ENCODE assay signal across 8 cellular contexts in the genomic region with DNA sequence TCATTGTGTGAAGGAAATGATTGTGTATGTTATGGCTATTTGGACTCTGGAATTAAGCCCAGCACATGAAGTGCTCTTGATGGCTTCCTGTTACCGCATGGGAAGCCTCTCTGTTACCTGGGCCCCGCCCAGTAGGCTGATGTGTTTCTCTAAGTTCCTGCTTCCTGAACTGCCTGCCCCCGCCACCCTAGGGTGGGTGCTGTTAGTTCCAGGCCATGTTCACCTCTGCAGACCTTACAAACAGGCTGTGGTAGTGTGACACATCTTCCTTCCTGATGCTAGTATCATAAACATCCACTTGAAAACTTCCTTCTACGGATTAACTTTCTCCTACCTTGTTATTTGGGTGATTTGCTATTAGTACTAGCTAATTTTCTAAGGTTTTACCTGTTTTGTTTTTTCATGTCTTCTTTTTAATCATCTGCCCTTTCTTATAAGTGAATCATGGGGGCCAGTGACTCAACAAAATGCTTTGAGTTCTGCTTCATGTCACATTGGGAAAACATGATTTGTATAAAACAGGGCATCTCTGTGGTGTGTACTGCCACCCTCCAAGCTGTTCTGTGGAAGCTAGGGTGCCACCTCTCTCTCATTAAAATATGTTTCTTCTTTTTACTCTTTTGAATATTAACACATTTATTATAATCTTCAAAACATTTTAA. TPM values are rescaled to one million over a fixed set of nuclear protein-coding genes. Genes with fewer than 3 reads are reported as not detected.
A peak's percentile ranks its signal among the peaks of the same experiment; 100 is the strongest.
DNase-seq lines count a peak whose midpoint lies in the region; ATAC-seq and TF ChIP-seq lines count a peak whose summit lies in the region.

No MANE protein-coding gene starts in this region.

- TF ChIP-seq CTCF in prostate gland (IDR thresholded peaks at IDR 0.05) = peak in 1 of 4 experiments; percentile 6

- no peak overlapping the region for H3K4me3 ChIP-seq in prostate gland

- H3K36me3 ChIP-seq in prostate gland = no peaks in the 10 kb centered on the region

- H3K27me3 ChIP-seq in prostate gland (replicated peaks; ENCODE audit: insufficient read depth) = no peaks in the 10 kb centered on the region

- peak; percentile 57 to 63 for ATAC-seq in activated CD4-positive, CD25-positive, alpha-beta regulatory T cell treated with anti-CD3 and anti-CD28 coated beads, Interleukin-2, amount 50 U/mL, for 24 hours
- ATAC-seq in HG03439 (IDR thresholded peaks at IDR 0.05; ENCODE audit: unreplicated experiment) = no peak
- no peak for ATAC-seq in GM21528 (IDR thresholded peaks at IDR 0.05; ENCODE audit: low FRiP score, unreplicated experiment)

- peak overlapping the region; percentile 82 for H3K27ac ChIP-seq in epithelial cell of prostate
- H3K27ac ChIP-seq in prostate gland = peak overlapping the region; percentile 40 to 53

- DNase-seq in activated CD4-positive, CD25-positive, alpha-beta regulatory T cell treated with anti-CD3 and anti-CD28 coated beads, Interleukin-2, amount 50 U/mL, for 72 hours = no peak
- peak; percentile 7 to 19 for DNase-seq in activated CD8-positive, alpha-beta memory T cell treated with anti-CD3 and anti-CD28 coated beads for 1 hour (ENCODE audit: extremely low read depth in 1 of 2, low read depth in 1 of 2)
- peak; percentile 76 for DNase-seq in epithelial cell of prostate (ENCODE audit: low read depth, low spot score)
- peak; percentile 59 for DNase-seq in prostate gland (ENCODE audit: low spot score)
- DNase-seq in inferior parietal cortex (ENCODE audit: extremely low spot score) = no peak

- intact Hi-C loops in prostate gland (cut with DNase I) = loop anchor here (5.0 kb wide), 1 partner anchor 99 kb away; no protein-coding TSS in a partner anchor

- TF ChIP-seq POLR2A in prostate gland (IDR thresholded peaks at IDR 0.05) = no peak

- H3K4me1 ChIP-seq in prostate gland (replicated peaks) = peaks cover 5% of the 10 kb centered on the region

- H3K9me3 ChIP-seq in prostate gland = no peaks in the 10 kb centered on the region

- WGBS in prostate gland = 51% methylated on average over 4 of the region's 4 CpGs

RNA-seq across cellular contexts. Expression of a gene that starts 40.6 kb away (rescaled TPM):
- 10 to 100 TPM; 26.8 to 93.3 TPM for total RNA-seq in prostate gland

Comparison
In these comparisons a context has a peak if more than half of its experiments do, and no peak if none do; other contexts are left out.
1. ATAC-seq: peak in activated CD4-positive, CD25-positive, alpha-beta regulatory T cell treated with anti-CD3 and anti-CD28 coated beads, Interleukin-2, amount 50 U/mL, for 24 hours (2 of 2); none in HG03439 (single experiment) and GM21528 (single experiment).
2. DNase-seq: peak in activated CD8-positive, alpha-beta memory T cell treated with anti-CD3 and anti-CD28 coated beads for 1 hour (2 of 2), epithelial cell of prostate (single experiment) and prostate gland (single experiment); none in activated CD4-positive, CD25-positive, alpha-beta regulatory T cell treated with anti-CD3 and anti-CD28 coated beads, Interleukin-2, amount 50 U/mL, for 72 hours (single experiment) and inferior parietal cortex (single experiment).